ENCODE assay signal across 19 cellular contexts in the genomic region with DNA sequence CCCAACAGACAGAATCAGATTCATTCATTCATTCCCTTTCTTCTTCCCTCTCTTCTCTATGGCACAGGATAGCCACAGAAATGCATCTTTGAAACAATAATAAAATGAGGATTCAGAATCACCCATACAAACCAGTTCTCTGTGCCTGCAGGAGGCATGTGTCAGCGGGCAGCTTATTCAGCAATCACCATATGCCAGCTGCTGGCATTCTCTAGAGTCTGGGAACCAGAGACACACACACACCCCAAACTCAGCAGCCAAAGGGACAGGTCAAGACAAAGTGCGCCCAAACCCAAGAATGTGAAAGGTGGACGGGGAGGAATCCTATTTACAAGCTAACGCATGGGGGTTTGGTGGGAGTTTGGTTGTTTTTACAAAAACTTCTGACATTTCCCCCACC. TPM values are rescaled to one million over a fixed set of nuclear protein-coding genes. Genes with fewer than 3 reads are reported as not detected.
"Had no signal": no experiment of that assay in that cellular context is flagged by ENCODE, and none has a peak within 500 bp of the region (broad histone marks: within the 10 kb centered on the region; RNA-seq: fewer than 3 reads in every experiment).

No MANE protein-coding gene starts in this region.

- H3K4me1 ChIP-seq: breast epithelium, foreskin keratinocyte, prostate gland had no signal

- H3K4me2 ChIP-seq: smooth muscle cell had no signal

- H3K9me3 Mint-ChIP-seq: activated T-helper 17 cell treated with anti-CD3 and anti-CD28 coated beads, Interleukin-2, amount 50 U/mL, for 72 hours; nephron progenitor cell; T-helper 2 cell treated with Interferon-gamma antibody and Interleukin-4, amounts not matched to agents 5 μg/mL and 100 μg/mL, for 36 hours had no signal

- H3K27me3 ChIP-seq: breast epithelium, foreskin keratinocyte, transverse colon had no signal

- H3K27me3 Mint-ChIP-seq: activated T-helper 17 cell treated with anti-CD3 and anti-CD28 coated beads, Interleukin-2, amount 50 U/mL, for 72 hours had no signal

- H3K9me3 ChIP-seq: breast epithelium, prostate gland, transverse colon had no signal

- H3K27ac ChIP-seq: breast epithelium, foreskin keratinocyte, prostate gland, transverse colon had no signal

- H3K36me3 ChIP-seq: breast epithelium had no signal

- H3K4me3 ChIP-seq: breast epithelium, prostate gland, smooth muscle cell, transverse colon had no signal

- H3K27ac Mint-ChIP-seq: T-helper 2 cell treated with Interferon-gamma antibody and Interleukin-4, amounts not matched to agents 5 μg/mL and 100 μg/mL, for 36 hours had no signal

- H3K4me3 Mint-ChIP-seq: activated T-helper 17 cell treated with anti-CD3 and anti-CD28 coated beads, Interleukin-2, amount 50 U/mL, for 72 hours; nephron progenitor cell; T-helper 2 cell treated with Interferon-gamma antibody and Interleukin-4, amounts not matched to agents 5 μg/mL and 100 μg/mL, for 36 hours had no signal

- DNase-seq: activated naive CD4-positive, alpha-beta T cell treated with Interleukin-2 at 50 U/mL for 16 hours; anterior cingulate cortex; kidney glomerular epithelial cell; left ventricle myocardium superior; mesenchymal stem cell; nephron progenitor cell; right cardiac atrium; stimulated activated CD4-positive, alpha-beta T cell treated with anti-CD3 and anti-CD28 coated beads, Interleukin-4, amount 100 ng/mL, for 4 hours; stimulated activated CD8-positive, alpha-beta memory T cell treated with anti-CD3 and anti-CD28 coated beads, Interleukin-4, amount 100 ng/mL, for 48 hours; stimulated activated naive CD8-positive, alpha-beta T cell treated with anti-CD3 and anti-CD28 coated beads, Interleukin-15, Interleukin-2, amounts not matched to agents 100 U/mL and 50 U/mL, for 24 hours; transverse colon had no signal

RNA-seq across cellular contexts. Expression of a gene that starts 34.9 kb away (rescaled TPM):
- total RNA-seq: activated T-helper 17 cell treated with anti-CD3 and anti-CD28 coated beads, Interleukin-2, amount 50 U/mL, for 72 hours; breast epithelium; dermis microvascular lymphatic vessel endothelial cell; foreskin keratinocyte; left ventricle myocardium superior; osteoblast; prostate gland; right cardiac atrium; smooth muscle cell; transverse colon had no signal
- polyA plus RNA-seq: foreskin keratinocyte, right cardiac atrium, smooth muscle cell had no signal
